ENCODE assay signal across 1 cellular context in the genomic region with DNA sequence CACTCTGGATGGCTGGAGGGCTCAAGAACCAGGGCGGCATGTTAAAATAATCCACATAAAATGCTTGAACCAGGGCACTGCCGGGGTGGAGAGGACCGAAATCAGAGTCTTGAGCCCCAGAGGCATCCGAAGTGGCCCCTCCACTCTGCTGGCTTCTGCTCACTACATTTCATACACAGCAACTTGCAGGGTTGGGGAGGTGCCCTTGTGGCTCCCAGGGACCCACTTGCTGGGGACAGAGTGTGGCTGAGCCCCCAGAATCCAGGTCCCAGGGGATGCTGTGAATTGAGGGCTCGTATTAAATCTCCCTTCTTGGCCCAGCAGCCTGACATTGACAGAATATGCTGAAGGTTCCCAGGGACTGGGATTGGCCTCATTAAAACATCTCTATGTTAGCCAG.
TF ChIP-seq lines count a peak whose summit lies in the region.

No MANE protein-coding gene starts in this region.

TF ChIP-seq in H1, 55 proteins besides CTCF, POLR2A, EP300 and RAD21 (continued from another document):
- TF ChIP-seq CTBP2 (IDR thresholded peaks at IDR 0.05; ENCODE audit: borderline replicate concordance, insufficient read depth, insufficient read length, low read length) (no peak), SIX5 (IDR thresholded peaks at IDR 0.05; ENCODE audit: low read depth, low read length) (no peak), TAF7 (optimal IDR thresholded peaks at IDR 0.05; ENCODE audit: borderline replicate concordance, low read depth, low read length) (no peak), HDAC2 (IDR thresholded peaks at IDR 0.05; ENCODE audit: borderline replicate concordance in 1 of 2, low read depth in 2 of 2, low read length in 2 of 2) (no peak), RXRA (IDR thresholded peaks at IDR 0.05; ENCODE audit: insufficient read depth, low read depth, low read length) (no peak), RFX5 (IDR thresholded peaks at IDR 0.05; ENCODE audit: borderline replicate concordance, low read depth, low read length) (no peak), BCL11A (IDR thresholded peaks at IDR 0.05; ENCODE audit: low read depth in 2 of 2, low read length in 2 of 2) (no peak), CBX5 (IDR thresholded peaks at IDR 0.05; ENCODE audit: low read depth, low read length) (no peak), KDM4A (IDR thresholded peaks at IDR 0.05; ENCODE audit: low read depth, low read length, severe bottlenecking) (no peak), EZH2 (IDR thresholded peaks at IDR 0.05; ENCODE audit: low read depth, low read length, severe bottlenecking) (no peak), JUND (IDR thresholded peaks at IDR 0.05; ENCODE audit: low read length) (no peak)
- TF ChIP-seq, protein P1, sequence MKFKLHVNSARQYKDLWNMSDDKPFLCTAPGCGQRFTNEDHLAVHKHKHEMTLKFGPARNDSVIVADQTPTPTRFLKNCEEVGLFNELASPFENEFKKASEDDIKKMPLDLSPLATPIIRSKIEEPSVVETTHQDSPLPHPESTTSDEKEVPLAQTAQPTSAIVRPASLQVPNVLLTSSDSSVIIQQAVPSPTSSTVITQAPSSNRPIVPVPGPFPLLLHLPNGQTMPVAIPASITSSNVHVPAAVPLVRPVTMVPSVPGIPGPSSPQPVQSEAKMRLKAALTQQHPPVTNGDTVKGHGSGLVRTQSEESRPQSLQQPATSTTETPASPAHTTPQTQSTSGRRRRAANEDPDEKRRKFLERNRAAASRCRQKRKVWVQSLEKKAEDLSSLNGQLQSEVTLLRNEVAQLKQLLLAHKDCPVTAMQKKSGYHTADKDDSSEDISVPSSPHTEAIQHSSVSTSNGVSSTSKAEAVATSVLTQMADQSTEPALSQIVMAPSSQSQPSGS (IDR thresholded peaks at IDR 0.05; ENCODE audit: low read length) = no peak
- TF ChIP-seq, protein P2, sequence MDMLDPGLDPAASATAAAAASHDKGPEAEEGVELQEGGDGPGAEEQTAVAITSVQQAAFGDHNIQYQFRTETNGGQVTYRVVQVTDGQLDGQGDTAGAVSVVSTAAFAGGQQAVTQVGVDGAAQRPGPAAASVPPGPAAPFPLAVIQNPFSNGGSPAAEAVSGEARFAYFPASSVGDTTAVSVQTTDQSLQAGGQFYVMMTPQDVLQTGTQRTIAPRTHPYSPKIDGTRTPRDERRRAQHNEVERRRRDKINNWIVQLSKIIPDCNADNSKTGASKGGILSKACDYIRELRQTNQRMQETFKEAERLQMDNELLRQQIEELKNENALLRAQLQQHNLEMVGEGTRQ (IDR thresholded peaks at IDR 0.05; ENCODE audit: low read length) = no peak
